6 cellular contexts compared by ENCODE assay signal in genomic region chrX:48910926-48911406, GRCh38.
DNase-seq lines count a peak whose midpoint lies in the region; TF ChIP-seq lines count a peak whose summit lies in the region.

No MANE protein-coding gene starts in this region.

- H3K27me3 Mint-ChIP-seq in T-helper 2 cell treated with Interferon-gamma antibody and Interleukin-4, amounts not matched to agents 5 μg/mL and 100 μg/mL, for 36 hours (ENCODE audit: low read depth), result no peaks in the 10 kb centered on the region

- peaks cover 36% of the 10 kb centered on the region for H3K4me1 Mint-ChIP-seq in T-helper 2 cell treated with Interferon-gamma antibody and Interleukin-4, amounts not matched to agents 5 μg/mL and 100 μg/mL, for 36 hours (ENCODE audit: low read depth)

- H3K9me3 Mint-ChIP-seq in T-helper 2 cell treated with Interferon-gamma antibody and Interleukin-4, amounts not matched to agents 5 μg/mL and 100 μg/mL, for 36 hours, result no peaks in the 10 kb centered on the region

- TF ChIP-seq CTCF in parathyroid adenoma (IDR thresholded peaks at IDR 0.05), result no peak

- H3K4me2 ChIP-seq in parathyroid adenoma (ENCODE audit: low read length), result peak overlapping the region; percentile 73

- DNase-seq in T-helper 2 cell treated with Interferon-gamma antibody and Interleukin-4, amounts not matched to agents 5 μg/mL and 100 μg/mL, for 36 hours (ENCODE audit: low spot score), result no peak
- DNase-seq in T-helper 2 cell, result no peak
- DNase-seq in GOT3 (lab: John Stamatoyannopoulos, UW), result no peak
- no peak for DNase-seq in stimulated activated CD8-positive, alpha-beta memory T cell treated with anti-CD3 and anti-CD28 coated beads, Interleukin-4, amount 100 ng/mL, for 48 hours

- peak overlapping the region; percentile 89 for H3K27ac Mint-ChIP-seq in T-helper 2 cell treated with Interferon-gamma antibody and Interleukin-4, amounts not matched to agents 5 μg/mL and 100 μg/mL, for 36 hours

- peak overlapping the region; percentile 72 for H3K4me3 ChIP-seq in parathyroid adenoma (ENCODE audit: low read depth, low read length)

- H3K27ac ChIP-seq in cingulate gyrus (ENCODE audit: low read depth, low read length), result peak overlapping the region; percentile 74
- H3K27ac ChIP-seq in parathyroid adenoma, result peak overlapping the region; percentile 92

- H3K9ac ChIP-seq in parathyroid adenoma, result no peak overlapping the region

- H3K4me1 ChIP-seq in parathyroid adenoma, result peaks cover 4% of the 10 kb centered on the region

- peak overlapping the region; percentile 80 for H2AFZ ChIP-seq in parathyroid adenoma

- H3K4me3 Mint-ChIP-seq in T-helper 2 cell treated with Interferon-gamma antibody and Interleukin-4, amounts not matched to agents 5 μg/mL and 100 μg/mL, for 36 hours, result peak overlapping the region; percentile 92

- H3K27me3 ChIP-seq in parathyroid adenoma (ENCODE audit: control insufficient read depth, insufficient read depth, low read length), result no peaks in the 10 kb centered on the region

- H3K9me3 ChIP-seq in parathyroid adenoma (ENCODE audit: control insufficient read depth, low read length), result no peaks in the 10 kb centered on the region

- no peaks in the 10 kb centered on the region for H3K36me3 ChIP-seq in parathyroid adenoma (ENCODE audit: control insufficient read depth, insufficient read depth, low read length)

- H3K79me2 ChIP-seq in parathyroid adenoma, result peaks cover 10% of the 10 kb centered on the region

- peaks cover 42% of the 10 kb centered on the region for H3K36me3 Mint-ChIP-seq in T-helper 2 cell treated with Interferon-gamma antibody and Interleukin-4, amounts not matched to agents 5 μg/mL and 100 μg/mL, for 36 hours (ENCODE audit: low read depth)
